ENCODE assay signal across 9 cellular contexts in genomic region chr6:6661684-6662083, GRCh38.
DNase-seq lines count a peak whose midpoint lies in the region; ATAC-seq and TF ChIP-seq lines count a peak whose summit lies in the region.
"Had no signal": no experiment of that assay in that cellular context is flagged by ENCODE, and none has a peak within 500 bp of the region (broad histone marks: within the 10 kb centered on the region; RNA-seq: fewer than 3 reads in every experiment).

No MANE protein-coding gene starts in this region.

- no peak overlapping the region for H3K4me3 ChIP-seq in fibroblast of villous mesenchyme (ENCODE audit: low read depth, low read length)

- in situ Hi-C loops in KBM-7 (cut with MboI; ENCODE audit: low pct_unique_long_range_greater_than_20kb, low sequenced_read_pairs), result no loop called here

- no peak for TF ChIP-seq CTCF in fibroblast of villous mesenchyme (IDR thresholded peaks at IDR 0.05; ENCODE audit: insufficient read depth, low read depth, low read length)

- DNase-seq in KBM-7, result peak; percentile 86
- DNase-seq in NCI-H774 (lab: John Stamatoyannopoulos, UW), result peak; percentile 79
- DNase-seq in fibroblast of villous mesenchyme (ENCODE audit: low read depth), result peak; percentile 33
- DNase-seq in retina, result peak; percentile 40
- no peak for DNase-seq in stimulated activated CD8-positive, alpha-beta memory T cell treated with anti-CD3 and anti-CD28 coated beads, Interleukin-4, amount 100 ng/mL, for 48 hours
- no peak for DNase-seq in activated CD4-positive, alpha-beta T cell treated with anti-CD3 and anti-CD28 coated beads for 48 hours
- no peak for DNase-seq in glomerular visceral epithelial cell (ENCODE audit: extremely low spot score)
- DNase-seq: activated B cell treated with CpG ODN at 0.5 μM for 24 hours had no signal

- ATAC-seq in HG03469 (IDR thresholded peaks at IDR 0.05; ENCODE audit: unreplicated experiment), result no peak

Comparison
In these comparisons a context has a peak if more than half of its experiments do, and no peak if none do; other contexts are left out.
1. DNase-seq: peak in KBM-7 (single experiment), NCI-H774 (single experiment), fibroblast of villous mesenchyme (single experiment) and retina (single experiment); none in stimulated activated CD8-positive, alpha-beta memory T cell treated with anti-CD3 and anti-CD28 coated beads, Interleukin-4, amount 100 ng/mL, for 48 hours (single experiment), activated CD4-positive, alpha-beta T cell treated with anti-CD3 and anti-CD28 coated beads for 48 hours (single experiment) and glomerular visceral epithelial cell (single experiment).